ENCODE assay signal across 8 cellular contexts in the genomic region with DNA sequence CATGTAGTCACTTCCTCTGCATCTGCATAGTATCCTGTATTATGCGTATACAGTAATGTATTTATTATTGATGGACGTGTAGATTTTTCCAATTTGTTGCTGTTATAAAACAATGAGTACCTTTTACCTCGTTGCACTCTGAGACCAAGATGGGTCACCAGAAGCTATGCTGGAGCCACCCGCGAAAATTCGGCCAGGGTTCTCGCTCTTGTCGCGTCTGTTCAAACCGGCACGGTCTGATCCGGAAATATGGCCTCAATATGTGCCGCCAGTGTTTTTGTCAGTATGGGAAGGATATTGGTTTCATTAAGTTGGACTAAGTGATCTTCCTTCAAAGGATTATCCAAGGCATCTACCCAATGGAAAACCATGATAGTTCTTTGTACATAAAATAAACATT. TPM values are rescaled to one million over a fixed set of nuclear protein-coding genes. Genes with fewer than 3 reads are reported as not detected.
A peak's percentile ranks its signal among the peaks of the same experiment; 100 is the strongest.
DNase-seq lines count a peak whose midpoint lies in the region; ATAC-seq and TF ChIP-seq lines count a peak whose summit lies in the region.

No MANE protein-coding gene starts in this region.

- peaks cover 39% of the 10 kb centered on the region for H3K36me3 Mint-ChIP-seq in activated CD4-positive, alpha-beta T cell treated with anti-CD3 and anti-CD28 coated beads for 36 hours (ENCODE audit: low read depth)

- H3K36me3 ChIP-seq in WERI-Rb-1 (peaks cover 24% of the 10 kb centered on the region), iPS DF 6.9 (ENCODE audit: control insufficient read depth, insufficient read depth, low read length) (0 out of 2 replicates have a peak, but pooled peaks cover 3% of the 10 kb centered on the region), stomach (peaks cover 2 to 18% (median 11%) of the 10 kb centered on the region in 4 donors)

- H3K27ac ChIP-seq in WERI-Rb-1 (no peak overlapping the region; the same call in 1 of the 2 replicates), iPS DF 6.9 (ENCODE audit: low read length) (no peak overlapping the region), stomach (peak overlapping the region in 3 of 5 donors; percentile 90 to 92 (median 90))

- CTCF ChIA-PET in activated CD4-positive, alpha-beta T cell treated with anti-CD3 and anti-CD28 coated beads for 36 hours (lab: Charles Lee): interaction anchor here (1.2 to 2.1 kb wide), 3 partner anchors 10 to 58 kb away, joined by 3 to 6 read pairs (median 4); no protein-coding TSS in a partner anchor
- CTCF ChIA-PET in GM10248 (lab: Yijun Ruan, JAX): interaction anchor here (1.1 to 3.2 kb wide), 4 partner anchors 9 to 36 kb away, joined by 3 to 10 read pairs (median 3); no protein-coding TSS in a partner anchor

- peak overlapping the region; percentile 97 for H3K27ac Mint-ChIP-seq in activated CD4-positive, alpha-beta T cell treated with anti-CD3 and anti-CD28 coated beads for 36 hours

- no peak for ATAC-seq in activated CD4-positive, alpha-beta T cell treated with anti-CD3 and anti-CD28 coated beads for 36 hours
- ATAC-seq in HG03378 (IDR thresholded peaks at IDR 0.05; ENCODE audit: unreplicated experiment): no peak

- peaks cover 58% of the 10 kb centered on the region for H3K4me1 Mint-ChIP-seq in activated CD4-positive, alpha-beta T cell treated with anti-CD3 and anti-CD28 coated beads for 36 hours

- WGBS in iPS DF 6.9 (ENCODE audit: insufficient coverage, insufficient read length): no CpG with 5 or more reads among the region's 13 CpGs
- 5 to 20% (median 9%) methylated on average over 13 of the region's 13 CpGs for WGBS in stomach, 5 donors

- H3K4me3 ChIP-seq in WERI-Rb-1 (ENCODE audit: low read depth, low read length) (peak overlapping the region; percentile 89), iPS DF 6.9 (ENCODE audit: low read length) (peak overlapping the region; percentile 24; the same call in 1 of the 2 replicates), stomach (peak overlapping the region; percentile 72 to 93 (median 90))

- DNase-seq in activated CD4-positive, alpha-beta T cell treated with anti-CD3 and anti-CD28 coated beads for 36 hours: peak; percentile 23
- DNase-seq in activated CD4-positive, alpha-beta T cell treated with anti-CD3 and anti-CD28 coated beads, Interleukin-2, amount 50 U/mL, for 4 hours: no peak
- DNase-seq in WERI-Rb-1 (no peak), iPS DF 6.9 (ENCODE audit: low read depth, low spot score) (no peak), stomach (no peak), GM10248 (ENCODE audit: extremely low spot score) (no peak), NCI-H187 treated with DMSO at 0.1 percent for 48 hours (lab: John Stamatoyannopoulos, UW) (no peak)

- intact Hi-C loops in activated CD4-positive, alpha-beta T cell treated with anti-CD3 and anti-CD28 coated beads for 36 hours (cut with DNase I, micrococcal nuclease): loop anchor here (1.0 to 10.0 kb wide), 6 partner anchors 56 to 1666 kb away; a partner anchor contains a TSS
- intact Hi-C loops in stomach (cut with DNase I; ENCODE audit: low total_unique reads): no loop called here

- H3K27me3 Mint-ChIP-seq in activated CD4-positive, alpha-beta T cell treated with anti-CD3 and anti-CD28 coated beads for 36 hours: no peaks in the 10 kb centered on the region

- H3K4me1 ChIP-seq in iPS DF 6.9 (ENCODE audit: control insufficient read depth, insufficient read depth, low read length) (no peaks in the 10 kb centered on the region), stomach (peaks cover 28 to 75% (median 59%) of the 10 kb centered on the region in 4 donors)

- H3K27me3 ChIP-seq in WERI-Rb-1 (ENCODE audit: insufficient read depth, low read depth, severe bottlenecking): no peaks in the 10 kb centered on the region
- H3K27me3 ChIP-seq in iPS DF 6.9 (ENCODE audit: control insufficient read depth, insufficient read depth, low read length): no peaks in the 10 kb centered on the region
- H3K27me3 ChIP-seq in stomach: no peaks in the 10 kb centered on the region

- no peak for TF ChIP-seq CTCF in WERI-Rb-1 (IDR thresholded peaks at IDR 0.05; ENCODE audit: low read depth, low read length)
- TF ChIP-seq CTCF in stomach (IDR thresholded peaks at IDR 0.05): no peak
- no peak for TF ChIP-seq CTCF in GM10248 (IDR thresholded peaks at IDR 0.05; ENCODE audit: control extremely low read depth, extremely low read depth, low read depth, missing control alignments)

- peak overlapping the region; percentile 94 for H3K4me3 Mint-ChIP-seq in activated CD4-positive, alpha-beta T cell treated with anti-CD3 and anti-CD28 coated beads for 36 hours

- no peak for TF ChIP-seq EP300 in stomach (IDR thresholded peaks at IDR 0.05)

- H3K9me3 ChIP-seq in WERI-Rb-1 (ENCODE audit: severe bottlenecking) (no peaks in the 10 kb centered on the region), iPS DF 6.9 (ENCODE audit: control insufficient read depth, insufficient read depth, low read length) (no peaks in the 10 kb centered on the region), stomach (no peaks in the 10 kb centered on the region)

- H3K9me3 Mint-ChIP-seq in activated CD4-positive, alpha-beta T cell treated with anti-CD3 and anti-CD28 coated beads for 36 hours (ENCODE audit: low read depth): no peaks in the 10 kb centered on the region

- POLR2A ChIA-PET in activated CD4-positive, alpha-beta T cell treated with anti-CD3 and anti-CD28 coated beads for 36 hours (lab: Charles Lee): no interaction called here
- POLR2A ChIA-PET in GM10248 (lab: Yijun Ruan, JAX): interaction anchor here (1.0 kb wide), 1 partner anchor 55 kb away, joined by 3 read pairs; no protein-coding TSS in a partner anchor

- no peak for TF ChIP-seq POLR2A in stomach (IDR thresholded peaks at IDR 0.05)

RNA-seq across cellular contexts. Expression of a gene that starts 1.0 kb away (rescaled TPM):
- total RNA-seq in activated CD4-positive, alpha-beta T cell treated with anti-CD3 and anti-CD28 coated beads for 36 hours: 100 to 1,000 TPM; 145 to 161 TPM
- 100 to 1,000 TPM in 1 of 5 donors, 10 to 100 TPM in 4; 23.2 to 170 (median 37.4) TPM for total RNA-seq in stomach
- 100 to 1,000 TPM in 1 of 3 donors, 10 to 100 TPM in 2; 76.4 to 108 (median 96.7) TPM for polyA plus RNA-seq in stomach

RNA-seq across cellular contexts. Expression of a gene that starts 3.9 kb away (rescaled TPM):
- 10 to 100 TPM; 50.0 to 56.2 TPM for total RNA-seq in activated CD4-positive, alpha-beta T cell treated with anti-CD3 and anti-CD28 coated beads for 36 hours
- 10 to 100 TPM in 3 of 5 donors, 1 to 10 TPM in 2; 4.1 to 27.5 (median 19.3) TPM for total RNA-seq in stomach
- polyA plus RNA-seq in stomach: 10 to 100 TPM; 17.1 to 35.6 (median 22.7) TPM

RNA-seq across cellular contexts. Expression of a gene that starts 51.2 kb away (rescaled TPM):
- 10 to 100 TPM; 70.7 to 86.9 TPM for total RNA-seq in activated CD4-positive, alpha-beta T cell treated with anti-CD3 and anti-CD28 coated beads for 36 hours
- total RNA-seq in stomach: 10 to 100 TPM; 20.6 to 84.4 (median 46.8) TPM
- polyA plus RNA-seq in stomach: 10 to 100 TPM; 40.2 to 60.6 (median 57.4) TPM

Comparison
In these comparisons a context has a peak if more than half of its experiments do, and no peak if none do; other contexts are left out.
1. H3K27ac ChIP-seq: peak in stomach (3 of 5); none in WERI-Rb-1 (single experiment) and iPS DF 6.9 (single experiment).
2. H3K4me3 ChIP-seq: peak in every context shown above with its lines; median percentile 90 in stomach; 89 in WERI-Rb-1; 24 in iPS DF 6.9.